8 cellular contexts compared by ENCODE assay signal in genomic region chr7:149624006-149624405, GRCh38.
A peak's percentile ranks its signal among the peaks of the same experiment; 100 is the strongest.
DNase-seq lines count a peak whose midpoint lies in the region; ATAC-seq and TF ChIP-seq lines count a peak whose summit lies in the region.

No MANE protein-coding gene starts in this region.

- ATAC-seq in GM19324 (IDR thresholded peaks at IDR 0.05; ENCODE audit: low FRiP score, unreplicated experiment), result peak; percentile 8
- ATAC-seq in HG03520 (IDR thresholded peaks at IDR 0.05; ENCODE audit: unreplicated experiment), result peak; percentile 2
- peak; percentile 8 for ATAC-seq in activated B cell treated with CpG ODN at 0.5 μM for 24 hours (ENCODE audit: low read depth)
- peak; percentile 4 to 15 (median 10) for ATAC-seq in right lobe of liver

- H3K4me3 Mint-ChIP-seq in activated B cell treated with CpG ODN at 0.5 μM for 24 hours, result peak overlapping the region; percentile 90

- peaks cover 0 to 21% (median 9%) of the 10 kb centered on the region in 4 donors for H3K36me3 ChIP-seq in right lobe of liver

- H3K27ac ChIP-seq in AG04450 (ENCODE audit: low read depth, low read length) (no peak overlapping the region), right lobe of liver (peak overlapping the region; percentile 76 to 83 (median 80))

- H3K4me1 Mint-ChIP-seq in activated B cell treated with CpG ODN at 0.5 μM for 24 hours, result peaks cover 43% of the 10 kb centered on the region

- DNase-seq in AG04450 (ENCODE audit: low read depth, low spot score) (no peak), activated B cell treated with CpG ODN at 0.5 μM for 24 hours (no peak), choroid plexus epithelial cell (ENCODE audit: low read depth) (peak; percentile 38), right lobe of liver (peak in 1 of 3 donors; percentile 42), amniotic stem cell (lab: John Stamatoyannopoulos, UW) (no peak)
- peak; percentile 15 for DNase-seq in stimulated activated CD8-positive, alpha-beta memory T cell treated with anti-CD3 and anti-CD28 coated beads, Interleukin-4, amount 100 ng/mL, for 24 hours (ENCODE audit: low read depth)

- WGBS in right lobe of liver (ENCODE audit: insufficient coverage, low coverage, low lambda C conversion rate, missing lambda C conversion rate), result 0% methylated on average over 5 of the region's 28 CpGs

- no peaks in the 10 kb centered on the region for H3K27me3 ChIP-seq in AG04450 (ENCODE audit: control insufficient read depth, insufficient read depth, low read length)
- no peaks in the 10 kb centered on the region for H3K27me3 ChIP-seq in right lobe of liver

- intact Hi-C loops in activated B cell treated with CpG ODN at 0.5 μM for 24 hours (cut with micrococcal nuclease), result loop anchor here (1.0 to 10.0 kb wide), 15 partner anchors 24 to 1461 kb away; partner anchors contain the start of genes ABCB8, AGAP3, CUL1 and FASTK
- intact Hi-C loops in right lobe of liver (cut with DNase I), result no loop called here

- peaks cover 5% of the 10 kb centered on the region for H3K27me3 Mint-ChIP-seq in activated B cell treated with CpG ODN at 0.5 μM for 24 hours

- H3K27ac Mint-ChIP-seq in activated B cell treated with CpG ODN at 0.5 μM for 24 hours, result peak overlapping the region; percentile 68

- no peaks in the 10 kb centered on the region for H3K9me3 Mint-ChIP-seq in activated B cell treated with CpG ODN at 0.5 μM for 24 hours

- CTCF ChIA-PET in AG04450 (lab: Charles Lee), result interaction anchor here (0.6 to 2.2 kb wide), 8 partner anchors 10 to 1028 kb away, joined by 3 to 8 read pairs (median 4); no protein-coding TSS in a partner anchor
- CTCF ChIA-PET in activated B cell treated with CpG ODN at 0.5 μM for 24 hours (lab: Charles Lee), result interaction anchor here (0.9 to 2.3 kb wide), 5 partner anchors 12 to 313 kb away, joined by 3 to 9 read pairs (median 5); partner anchors contain the start of gene ZNF777

- H3K4me3 ChIP-seq in AG04450 (ENCODE audit: low read depth, low read length) (peak overlapping the region; percentile 71), choroid plexus epithelial cell (ENCODE audit: low read depth, low read length) (peak overlapping the region; percentile 77), right lobe of liver (peak overlapping the region; percentile 90 to 98 (median 92))

- H3K9me3 ChIP-seq in AG04450 (ENCODE audit: control insufficient read depth, insufficient read depth, low read length), result no peaks in the 10 kb centered on the region
- no peaks in the 10 kb centered on the region for H3K9me3 ChIP-seq in right lobe of liver

- POLR2A ChIA-PET in AG04450 (lab: Yijun Ruan, JAX) (interaction anchor here (0.6 to 1.3 kb wide), 3 partner anchors 339 to 476 kb away, joined by 4 to 7 read pairs (median 6); partner anchors contain the start of gene ZNF783), activated B cell treated with CpG ODN at 0.5 μM for 24 hours (lab: Charles Lee) (interaction anchor here (0.6 to 2.1 kb wide), 8 partner anchors 19 to 1627 kb away, joined by 3 to 7 read pairs (median 3); partner anchors contain the start of genes ZNF425 and ZNF777)

- peaks cover 33% of the 10 kb centered on the region for H3K36me3 Mint-ChIP-seq in activated B cell treated with CpG ODN at 0.5 μM for 24 hours (ENCODE audit: low read depth)

- no peak for TF ChIP-seq POLR2A in right lobe of liver (IDR thresholded peaks at IDR 0.05)

- TF ChIP-seq CTCF in AG04450 (IDR thresholded peaks at IDR 0.05; ENCODE audit: low read depth, low read length), result no peak
- TF ChIP-seq CTCF in activated B cell treated with CpG ODN at 0.5 μM for 24 hours (IDR thresholded peaks at IDR 0.05), result no peak
- peak; percentile 17 for TF ChIP-seq CTCF in choroid plexus epithelial cell (conservative IDR thresholded peaks at IDR 0.05; ENCODE audit: low read depth, low read length)
- TF ChIP-seq CTCF in right lobe of liver (IDR thresholded peaks at IDR 0.05), result no peak

- peaks cover 0 to 9% (median 3%) of the 10 kb centered on the region in 4 donors for H3K4me1 ChIP-seq in right lobe of liver

Comparison
In these comparisons a context has a peak if more than half of its experiments do, and no peak if none do; other contexts are left out.
1. DNase-seq: peak in choroid plexus epithelial cell (single experiment) and stimulated activated CD8-positive, alpha-beta memory T cell treated with anti-CD3 and anti-CD28 coated beads, Interleukin-4, amount 100 ng/mL, for 24 hours (single experiment); none in AG04450 (single experiment), activated B cell treated with CpG ODN at 0.5 μM for 24 hours (single experiment) and amniotic stem cell (single experiment).
2. Peak in every context shown above with its lines, with median percentiles within 50 percentile points of each other: H3K4me3 ChIP-seq and ATAC-seq.